24 cellular contexts compared by ENCODE assay signal in the genomic region with DNA sequence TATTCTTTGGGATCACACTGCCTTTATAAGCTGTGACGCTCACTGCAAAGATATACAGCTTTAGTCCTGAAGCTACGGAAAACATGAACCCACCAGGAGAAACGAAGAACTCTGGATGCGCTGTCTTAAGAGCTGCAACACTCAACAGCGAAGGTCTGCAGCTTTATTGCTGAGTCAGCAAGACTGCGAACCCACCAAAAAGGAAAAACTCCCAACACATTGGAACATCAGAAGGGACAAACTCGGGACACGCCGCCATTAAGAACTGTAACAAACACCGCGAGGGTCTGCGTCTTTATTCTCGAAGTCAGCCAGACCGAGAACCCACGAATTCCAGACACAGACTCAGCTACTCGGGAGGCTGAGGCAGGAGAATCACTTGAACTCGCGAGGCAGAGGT. TPM values are rescaled to one million over a fixed set of nuclear protein-coding genes. Genes with fewer than 3 reads are reported as not detected.
"Had no signal": no experiment of that assay in that cellular context is flagged by ENCODE, and none has a peak within 500 bp of the region (broad histone marks: within the 10 kb centered on the region; RNA-seq: fewer than 3 reads in every experiment).

No MANE protein-coding gene starts in this region.

- H3K27ac Mint-ChIP-seq: immature natural killer cell; natural killer cell treated with Interleukin-12 subunit alpha and Interleukin-12 subunit beta and Interleukin-15 and Interleukin-18, amount 100 ng/mL, for 72 hours; neural progenitor cell; stimulated activated effector memory CD8-positive, alpha-beta T cell treated with anti-CD3 and anti-CD28 coated beads, Interleukin-12 subunit alpha, Interleukin-12 subunit beta, amount 100 ng/mL, for 72 hours; type B pancreatic cell had no signal

- H3K9ac ChIP-seq: neural progenitor cell, parathyroid adenoma had no signal

- H3K27me3 Mint-ChIP-seq: type B pancreatic cell had no signal

- H3K9me3 ChIP-seq: lower lobe of right lung, prostate gland, right atrium auricular region, sigmoid colon, testis, tibial artery had no signal

- H3K36me3 ChIP-seq: lower lobe of right lung, neural progenitor cell, prostate gland, right atrium auricular region, sigmoid colon, tibial artery had no signal

- H3K27ac ChIP-seq: coronary artery, lower lobe of right lung, neural progenitor cell, parathyroid adenoma, prostate gland, right atrium auricular region, sigmoid colon, testis, tibial artery had no signal

- H3K4me3 ChIP-seq: coronary artery, lower lobe of right lung, neural progenitor cell, prostate gland, right atrium auricular region, sigmoid colon, testis, tibial artery had no signal

- H3K4me1 Mint-ChIP-seq: immature natural killer cell; neural progenitor cell; stimulated activated effector memory CD8-positive, alpha-beta T cell treated with anti-CD3 and anti-CD28 coated beads, Interleukin-12 subunit alpha, Interleukin-12 subunit beta, amount 100 ng/mL, for 72 hours had no signal

- FAIRE-seq: endometrium, frontal cortex, keratinocyte had no signal

- H3K27me3 ChIP-seq: neural progenitor cell, right atrium auricular region, sigmoid colon, testis, tibial artery had no signal

- H3K36me3 Mint-ChIP-seq: natural killer cell treated with Interleukin-12 subunit alpha and Interleukin-12 subunit beta and Interleukin-15 and Interleukin-18, amount 100 ng/mL, for 72 hours; neural progenitor cell; stimulated activated effector memory CD8-positive, alpha-beta T cell treated with anti-CD3 and anti-CD28 coated beads, Interleukin-12 subunit alpha, Interleukin-12 subunit beta, amount 100 ng/mL, for 72 hours; type B pancreatic cell had no signal

- DNase-seq: dermis blood vessel endothelial cell; effector memory CD4-positive, alpha-beta T cell; hypothalamus; immature natural killer cell; left ventricle myocardium superior; lower lobe of right lung; sigmoid colon; stimulated activated CD4-positive, alpha-beta T cell treated with anti-CD3 and anti-CD28 coated beads, Interleukin-2, amount 100 ng/mL, for 24 hours; stimulated activated CD4-positive, alpha-beta T cell treated with anti-CD3 and anti-CD28 coated beads, Interleukin-4, amount 100 ng/mL, for 24 hours; stimulated activated naive CD4-positive, alpha-beta T cell treated with Interleukin-2 at 50 U/mL for 16 hours; substantia nigra; tibial artery had no signal

- H2AFZ ChIP-seq: neural progenitor cell, parathyroid adenoma had no signal

- H3K9me3 Mint-ChIP-seq: immature natural killer cell; natural killer cell treated with Interleukin-12 subunit alpha and Interleukin-12 subunit beta and Interleukin-15 and Interleukin-18, amount 100 ng/mL, for 72 hours; stimulated activated effector memory CD8-positive, alpha-beta T cell treated with anti-CD3 and anti-CD28 coated beads, Interleukin-12 subunit alpha, Interleukin-12 subunit beta, amount 100 ng/mL, for 72 hours had no signal

- H3K4me2 ChIP-seq: neural progenitor cell had no signal

- H3K4me3 Mint-ChIP-seq: immature natural killer cell; natural killer cell treated with Interleukin-12 subunit alpha and Interleukin-12 subunit beta and Interleukin-15 and Interleukin-18, amount 100 ng/mL, for 72 hours; neural progenitor cell; stimulated activated effector memory CD8-positive, alpha-beta T cell treated with anti-CD3 and anti-CD28 coated beads, Interleukin-12 subunit alpha, Interleukin-12 subunit beta, amount 100 ng/mL, for 72 hours; type B pancreatic cell had no signal

- H3K79me2 ChIP-seq: parathyroid adenoma had no signal

- H3K4me1 ChIP-seq: neural progenitor cell, parathyroid adenoma, prostate gland, sigmoid colon, testis, tibial artery had no signal

- ATAC-seq: left ventricle myocardium superior; lower lobe of right lung; natural killer cell treated with Interleukin-12 subunit alpha and Interleukin-12 subunit beta and Interleukin-15 and Interleukin-18, amount 100 ng/mL, for 72 hours; stimulated activated effector memory CD8-positive, alpha-beta T cell treated with anti-CD3 and anti-CD28 coated beads, Interleukin-12 subunit alpha, Interleukin-12 subunit beta, amount 100 ng/mL, for 72 hours had no signal

RNA-seq across cellular contexts. Expression of a gene that starts 9.2 kb away (rescaled TPM):
- total RNA-seq: natural killer cell treated with Interleukin-12 subunit alpha and Interleukin-12 subunit beta and Interleukin-15 and Interleukin-18, amount 100 ng/mL, for 72 hours had no signal
